ENCODE assay signal across 8 cellular contexts in genomic region chr14:91061309-91061887, GRCh38. TPM values are rescaled to one million over a fixed set of nuclear protein-coding genes. Genes with fewer than 3 reads are reported as not detected.
DNase-seq lines count a peak whose midpoint lies in the region; ATAC-seq and TF ChIP-seq lines count a peak whose summit lies in the region.

No MANE protein-coding gene starts in this region.

- no peak overlapping the region for H3K4me3 Mint-ChIP-seq in activated CD4-positive, alpha-beta T cell treated with anti-CD3 and anti-CD28 coated beads, Interleukin-2, amount 10 ng/mL, durations not matched to agents 24 days and 14 days

- peak overlapping the region; percentile 64 for H3K9ac ChIP-seq in adipocyte (ENCODE audit: low read length)
- H3K9ac ChIP-seq in liver (ENCODE audit: low read depth in 1 of 2, low read length in 2 of 2) = peak overlapping the region; percentile 86 to 87

- H3K4me1 ChIP-seq in adipocyte (ENCODE audit: control insufficient read depth, insufficient read depth, low read length) = peaks cover 4% of the 10 kb centered on the region
- H3K4me1 ChIP-seq in liver (ENCODE audit: control insufficient read depth in 4 of 4, insufficient read depth in 4 of 4, low read length in 3 of 4) = peaks cover 0 to 13% (median 6%) of the 10 kb centered on the region in 4 donors
- peaks cover 0 to 5% of the 10 kb centered on the region in 2 donors for H3K4me1 ChIP-seq in uterus

- H3K27ac Mint-ChIP-seq in activated CD4-positive, alpha-beta T cell treated with anti-CD3 and anti-CD28 coated beads, Interleukin-2, amount 10 ng/mL, durations not matched to agents 24 days and 14 days = no peak overlapping the region

- DNase-seq in activated CD4-positive, alpha-beta T cell treated with anti-CD3 and anti-CD28 coated beads, Interleukin-2, amount 10 ng/mL, durations not matched to agents 24 days and 14 days = peak; percentile 68
- no peak for DNase-seq in activated CD4-positive, alpha-beta T cell treated with anti-CD3 and anti-CD28 coated beads, Interleukin-2, amount 50 U/mL, for 4 hours
- no peak for DNase-seq in adipocyte (ENCODE audit: low read depth)
- no peak for DNase-seq in uterus
- DNase-seq in superior temporal gyrus (ENCODE audit: extremely low spot score) = no peak
- DNase-seq in NCI-H446 (lab: John Stamatoyannopoulos, UW) = no peak

- H3K36me3 ChIP-seq in adipocyte (ENCODE audit: control insufficient read depth, insufficient read depth, low read length, severe bottlenecking) = no peaks in the 10 kb centered on the region
- peaks cover 0 to 1% (median 0%) of the 10 kb centered on the region in 4 donors for H3K36me3 ChIP-seq in liver (ENCODE audit: control insufficient read depth in 4 of 4, insufficient read depth in 3 of 4, low read depth in 1 of 4, low read length in 3 of 4)
- H3K36me3 ChIP-seq in uterus = no peaks in the 10 kb centered on the region

- intact Hi-C loops in activated CD4-positive, alpha-beta T cell treated with anti-CD3 and anti-CD28 coated beads, Interleukin-2, amount 10 ng/mL, durations not matched to agents 24 days and 14 days (cut with micrococcal nuclease) = loop anchor here (2.0 to 10.0 kb wide), 8 partner anchors 25 to 679 kb away; partner anchors contain the start of genes CCDC88C and PPP4R3A
- intact Hi-C loops in uterus (cut with DNase I; ENCODE audit: low total_unique reads) = loop anchor here (10.0 kb wide), 1 partner anchor 113 kb away; no protein-coding TSS in a partner anchor

- H3K9me3 ChIP-seq in adipocyte (ENCODE audit: control insufficient read depth, low read length) = no peaks in the 10 kb centered on the region
- no peaks in the 10 kb centered on the region for H3K9me3 ChIP-seq in liver (ENCODE audit: control insufficient read depth in 4 of 4, low read length in 3 of 4)
- H3K9me3 ChIP-seq in uterus = no peaks in the 10 kb centered on the region

- H3K4me3 ChIP-seq in adipocyte (ENCODE audit: low read length) = peak overlapping the region; percentile 86
- H3K4me3 ChIP-seq in liver (ENCODE audit: low read depth in 1 of 3, low read length in 3 of 3) = peak overlapping the region; percentile 46 to 81 (median 66)
- peak overlapping the region; percentile 46 to 47 for H3K4me3 ChIP-seq in uterus

- no peak for ATAC-seq in GM18520 (IDR thresholded peaks at IDR 0.05; ENCODE audit: unreplicated experiment)

- H3K27me3 Mint-ChIP-seq in activated CD4-positive, alpha-beta T cell treated with anti-CD3 and anti-CD28 coated beads, Interleukin-2, amount 10 ng/mL, durations not matched to agents 24 days and 14 days = no peaks in the 10 kb centered on the region

- H3K27ac ChIP-seq in liver (ENCODE audit: low read depth in 1 of 2, low read length in 2 of 2) (peak overlapping the region; percentile 68 to 70), uterus (peak overlapping the region; percentile 73 to 84)

- 7% methylated on average over 12 of the region's 12 CpGs for WGBS in liver

- H3K4me1 Mint-ChIP-seq in activated CD4-positive, alpha-beta T cell treated with anti-CD3 and anti-CD28 coated beads, Interleukin-2, amount 10 ng/mL, durations not matched to agents 24 days and 14 days = peaks cover 47% of the 10 kb centered on the region

- H3K27me3 ChIP-seq in adipocyte (replicated peaks; ENCODE audit: control insufficient read depth, insufficient read depth, low read length) (no peaks in the 10 kb centered on the region), liver (ENCODE audit: control insufficient read depth in 4 of 4, insufficient read depth in 4 of 4, low read length in 3 of 4) (no peaks in the 10 kb centered on the region), uterus (no peaks in the 10 kb centered on the region)

- peaks cover 19% of the 10 kb centered on the region for H3K36me3 Mint-ChIP-seq in activated CD4-positive, alpha-beta T cell treated with anti-CD3 and anti-CD28 coated beads, Interleukin-2, amount 10 ng/mL, durations not matched to agents 24 days and 14 days (ENCODE audit: low read depth)

- peaks cover 7% of the 10 kb centered on the region for H3K9me3 Mint-ChIP-seq in activated CD4-positive, alpha-beta T cell treated with anti-CD3 and anti-CD28 coated beads, Interleukin-2, amount 10 ng/mL, durations not matched to agents 24 days and 14 days

- TF ChIP-seq RAD21 in liver (IDR thresholded peaks at IDR 0.05) = no peak

- TF ChIP-seq POLR2A in uterus (IDR thresholded peaks at IDR 0.05) = no peak

- TF ChIP-seq CTCF in liver (IDR thresholded peaks at IDR 0.05; ENCODE audit: low read depth, low read length, missing input control) (no peak), uterus (IDR thresholded peaks at IDR 0.05) (no peak)

TF ChIP-seq in liver, 16 proteins besides CTCF, POLR2A, EP300 and RAD21:
- TF ChIP-seq MAX (IDR thresholded peaks at IDR 0.05) (no peak), GABPA (IDR thresholded peaks at IDR 0.05 in 1 of 2, conservative IDR thresholded peaks at IDR 0.05 in 1 of 2) (no peak), NR2F2 (IDR thresholded peaks at IDR 0.05) (no peak), ATF3 (IDR thresholded peaks at IDR 0.05) (no peak), JUND (IDR thresholded peaks at IDR 0.05) (no peak), EGR1 (IDR thresholded peaks at IDR 0.05; ENCODE audit: low read depth in 2 of 2) (no peak), HNF4G (IDR thresholded peaks at IDR 0.05) (no peak), SP1 (IDR thresholded peaks at IDR 0.05) (no peak)

RNA-seq across cellular contexts. Expression of gene RPS6KA5, which starts 1.0 kb away (rescaled TPM):
- 13.5 and 13.8 TPM in 2 replicates for total RNA-seq in activated CD4-positive, alpha-beta T cell treated with anti-CD3 and anti-CD28 coated beads, Interleukin-2, amount 10 ng/mL, durations not matched to agents 24 days and 14 days
- total RNA-seq in liver (1 to 10 TPM; 1.4 to 2.3 TPM), uterus (10 to 100 TPM in 2 of 4 donors, 1 to 10 TPM in 2; 3.8 to 20.0 (median 14.8) TPM)
- polyA plus RNA-seq in liver = 1 to 10 TPM in 1 of 2 donors, under 1 TPM in 1; 0.52 to 1.1 TPM

RNA-seq across cellular contexts. Expression of gene DGLUCY, which starts 52.5 kb away (rescaled TPM):
- total RNA-seq in activated CD4-positive, alpha-beta T cell treated with anti-CD3 and anti-CD28 coated beads, Interleukin-2, amount 10 ng/mL, durations not matched to agents 24 days and 14 days = 28.1 and 30.1 TPM in 2 replicates
- total RNA-seq in liver = 10 to 100 TPM; 26.1 to 58.1 TPM
- polyA plus RNA-seq in liver = 10 to 100 TPM; 17.9 to 23.6 TPM
- total RNA-seq in uterus = 10 to 100 TPM; 14.7 to 81.5 (median 61.6) TPM
